In genomic region chr21:6561578-6561977, GRCh38 we compare ENCODE assay signal across 5 cellular contexts.
A peak's percentile ranks its signal among the peaks of the same experiment; 100 is the strongest.
DNase-seq lines count a peak whose midpoint lies in the region; ATAC-seq, FAIRE-seq and TF ChIP-seq lines count a peak whose summit lies in the region.
"Not testable (repeated sequence)": the region's sequence is repeated elsewhere in the genome, so short reads cannot be mapped to it uniquely, and the experiment has no call there.

No MANE protein-coding gene starts in this region.

- POLR2A ChIA-PET in Panc1 (lab: Charles Lee); HepG2 (lab: Yijun Ruan, JAX): not testable (repeated sequence)

- not testable (repeated sequence) for BruUV-seq in Panc1 (replicated peaks; lab: Mats Ljungman, UMichigan); HepG2 (replicated peaks; lab: Mats Ljungman, UMichigan)

- not testable (repeated sequence) for H3K27ac ChIP-seq in Panc1 (ENCODE audit: low read length); HepG2 (ENCODE audit: extremely low read length, insufficient read depth, low read length); right lobe of liver; upper lobe of right lung

- not testable (repeated sequence) for H2AFZ ChIP-seq in HepG2 (ENCODE audit: low read length)

- not testable (repeated sequence) for H3K4me1 ChIP-seq in Panc1 (ENCODE audit: control insufficient read depth, insufficient read depth, low read length); HepG2 (ENCODE audit: insufficient read depth, low read length); right lobe of liver; upper lobe of right lung

- not testable (repeated sequence) for DNase-seq in Panc1 (ENCODE audit: low read depth, low spot score); left lobe of liver (ENCODE audit: low spot score); HepG2 (ENCODE audit: low spot score)
- peak in 1 of 3 donors; percentile 19 for DNase-seq in right lobe of liver
- DNase-seq in upper lobe of right lung: peak; percentile 1

- not testable (repeated sequence) for TF ChIP-seq EP300 in HepG2 (IDR thresholded peaks at IDR 0.05; ENCODE audit: low read depth in 2 of 2, low read length in 2 of 2); HepG2 (CRISPR knock-in tag; IDR thresholded peaks at IDR 0.05; ENCODE audit: borderline replicate concordance)

- H3K36me3 ChIP-seq in Panc1 (ENCODE audit: control insufficient read depth, insufficient read depth, low read length); HepG2 (replicated peaks in 1 of 2; ENCODE audit: control insufficient read depth in 1 of 2, insufficient read depth in 2 of 2, low read length in 2 of 2); right lobe of liver; upper lobe of right lung: not testable (repeated sequence)

- H3K4me2 ChIP-seq in HepG2 (ENCODE audit: low read depth, low read length): not testable (repeated sequence)

- not testable (repeated sequence) for H3K9me3 ChIP-seq in Panc1 (ENCODE audit: control insufficient read depth, insufficient read depth, low read depth, low read length); HepG2 (ENCODE audit: low read length); right lobe of liver; upper lobe of right lung

- peak; percentile 64; the same call in 1 of the 2 replicates for ATAC-seq in Panc1
- ATAC-seq in left lobe of liver: peak; percentile 62
- ATAC-seq in HepG2: peak; percentile 42
- peak; percentile 63 to 65 (median 64) for ATAC-seq in right lobe of liver
- not testable (repeated sequence) for ATAC-seq in upper lobe of right lung

- not testable (repeated sequence) for H4K20me1 ChIP-seq in HepG2 (ENCODE audit: insufficient read depth, low read length)

- not testable (repeated sequence) for H3K27me3 ChIP-seq in Panc1 (ENCODE audit: control insufficient read depth, insufficient read depth, low read length); HepG2 (ENCODE audit: control insufficient read depth in 1 of 2, insufficient read depth in 2 of 2, low read length in 2 of 2); right lobe of liver; upper lobe of right lung

- intact Hi-C loops in Panc1 (cut with micrococcal nuclease; ENCODE audit: unreplicated experiment); HepG2 (cut with micrococcal nuclease; ENCODE audit: unreplicated experiment); right lobe of liver (cut with DNase I); upper lobe of right lung (cut with DNase I): not testable (repeated sequence)

- CTCF ChIA-PET in Panc1 (lab: Charles Lee); HepG2 (lab: Yijun Ruan, JAX; ENCODE audit: low intra/inter-chr PET ratio, low total read pairs): not testable (repeated sequence)

- in situ Hi-C loops in Panc1 (cut with HindIII; ENCODE audit: low pct_unique_long_range_greater_than_20kb, low sequenced_read_pairs); HepG2 (cut with HindIII; ENCODE audit: extremely low pct_ligation_motif_present, low pct_unique_long_range_greater_than_20kb): not testable (repeated sequence)

- not testable (repeated sequence) for H3K79me2 ChIP-seq in HepG2 (ENCODE audit: insufficient read depth, low read length)

- not testable (repeated sequence) for FAIRE-seq in HepG2 (lab: Jason Lieb, UNC)

- WGBS in HepG2 (ENCODE audit: low lambda C conversion rate): no CpG with 5 or more reads among the region's 9 CpGs
- no CpG with 5 or more reads among the region's 9 CpGs for WGBS in right lobe of liver (ENCODE audit: insufficient coverage, low coverage, low lambda C conversion rate, missing lambda C conversion rate)

- TF ChIP-seq CTCF in Panc1 (IDR thresholded peaks at IDR 0.05); HepG2 (CRISPR knock-in tag; IDR thresholded peaks at IDR 0.05); right lobe of liver (IDR thresholded peaks at IDR 0.05); upper lobe of right lung (IDR thresholded peaks at IDR 0.05): not testable (repeated sequence)

- TF ChIP-seq RAD21 in HepG2 (CRISPR knock-in tag; IDR thresholded peaks at IDR 0.05): not testable (repeated sequence)

- not testable (repeated sequence) for H3K4me3 ChIP-seq in Panc1 (ENCODE audit: low read depth in 2 of 2, low read length in 2 of 2); HepG2 (replicated peaks in 1 of 3; ENCODE audit: insufficient read depth in 1 of 3, low read depth in 2 of 3, low read length in 3 of 3); right lobe of liver; upper lobe of right lung

- H3K9ac ChIP-seq in HepG2 (ENCODE audit: insufficient read depth, low read depth, low read length): not testable (repeated sequence)

- TF ChIP-seq POLR2A in HepG2 (IDR thresholded peaks at IDR 0.05; ENCODE audit: insufficient read depth in 1 of 2, low read depth in 2 of 2, low read length in 2 of 2); right lobe of liver (IDR thresholded peaks at IDR 0.05): not testable (repeated sequence)
